In the genomic region with DNA sequence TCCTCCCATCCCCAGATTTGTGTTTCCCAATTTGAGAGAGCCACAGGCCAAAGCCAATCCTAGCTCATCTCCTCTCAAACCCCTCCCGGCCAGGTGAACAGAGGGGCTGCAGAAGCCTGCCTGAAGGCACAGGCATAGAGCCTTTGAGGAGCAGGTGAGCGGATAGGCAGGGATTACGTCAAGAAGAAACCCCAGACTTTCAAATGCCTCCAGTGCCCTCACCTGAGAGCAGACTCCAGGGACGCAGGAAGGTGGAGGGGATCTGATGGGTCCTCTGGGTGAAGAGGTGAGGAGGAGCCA, we compare ENCODE assay signal across 8 cellular contexts. TPM values are rescaled to one million over a fixed set of nuclear protein-coding genes. Genes with fewer than 3 reads are reported as not detected.
DNase-seq lines count a peak whose midpoint lies in the region; ATAC-seq and TF ChIP-seq lines count a peak whose summit lies in the region.

No MANE protein-coding gene starts in this region.

- H3K36me3 Mint-ChIP-seq in stimulated activated effector memory CD8-positive, alpha-beta T cell treated with anti-CD3 and anti-CD28 coated beads, Interleukin-12 subunit alpha, Interleukin-12 subunit beta, amount 100 ng/mL, for 72 hours, result peaks cover 21% of the 10 kb centered on the region

- peak overlapping the region; percentile 86 for H3K27ac Mint-ChIP-seq in stimulated activated effector memory CD8-positive, alpha-beta T cell treated with anti-CD3 and anti-CD28 coated beads, Interleukin-12 subunit alpha, Interleukin-12 subunit beta, amount 100 ng/mL, for 72 hours

- H3K27ac ChIP-seq in WERI-Rb-1 (no peak overlapping the region), hepatocyte (peak overlapping the region; percentile 26)

- H3K36me3 ChIP-seq in WERI-Rb-1, result no peaks in the 10 kb centered on the region
- H3K36me3 ChIP-seq in hepatocyte (replicated peaks; ENCODE audit: insufficient read depth, low read depth), result no peaks in the 10 kb centered on the region

- H3K4me1 ChIP-seq in hepatocyte (ENCODE audit: insufficient read depth), result no peaks in the 10 kb centered on the region

- no peaks in the 10 kb centered on the region for H3K9me3 Mint-ChIP-seq in stimulated activated effector memory CD8-positive, alpha-beta T cell treated with anti-CD3 and anti-CD28 coated beads, Interleukin-12 subunit alpha, Interleukin-12 subunit beta, amount 100 ng/mL, for 72 hours

- H3K4me2 ChIP-seq in hepatocyte, result peak overlapping the region; percentile 76

- peak overlapping the region; percentile 4 for H2AFZ ChIP-seq in hepatocyte

- H3K27me3 ChIP-seq in WERI-Rb-1 (ENCODE audit: insufficient read depth, low read depth, severe bottlenecking) (no peaks in the 10 kb centered on the region), hepatocyte (no peaks in the 10 kb centered on the region)

- peak overlapping the region; percentile 57 for H3K4me3 ChIP-seq in WERI-Rb-1 (ENCODE audit: low read depth, low read length)
- H3K4me3 ChIP-seq in hepatocyte, result peak overlapping the region; percentile 26

- H4K20me1 ChIP-seq in hepatocyte (ENCODE audit: insufficient read depth, poor library complexity, severe bottlenecking), result peaks cover 2% of the 10 kb centered on the region

- no peaks in the 10 kb centered on the region for H3K9me2 ChIP-seq in hepatocyte (replicated peaks; ENCODE audit: insufficient read depth)

- 9% methylated on average over 4 of the region's 4 CpGs for WGBS in hepatocyte (ENCODE audit: low lambda C conversion rate, missing lambda C conversion rate)

- peak overlapping the region; percentile 85 for H3K4me3 Mint-ChIP-seq in stimulated activated effector memory CD8-positive, alpha-beta T cell treated with anti-CD3 and anti-CD28 coated beads, Interleukin-12 subunit alpha, Interleukin-12 subunit beta, amount 100 ng/mL, for 72 hours

- H3K4me1 Mint-ChIP-seq in stimulated activated effector memory CD8-positive, alpha-beta T cell treated with anti-CD3 and anti-CD28 coated beads, Interleukin-12 subunit alpha, Interleukin-12 subunit beta, amount 100 ng/mL, for 72 hours, result peaks cover 34% of the 10 kb centered on the region

- TF ChIP-seq CTCF in WERI-Rb-1 (IDR thresholded peaks at IDR 0.05; ENCODE audit: low read depth, low read length), result no peak
- TF ChIP-seq CTCF in hepatocyte (IDR thresholded peaks at IDR 0.05; ENCODE audit: poor library complexity), result no peak

- peaks cover 8% of the 10 kb centered on the region for H3K79me2 ChIP-seq in hepatocyte

- H3K9me3 ChIP-seq in WERI-Rb-1 (ENCODE audit: severe bottlenecking), result no peaks in the 10 kb centered on the region
- no peaks in the 10 kb centered on the region for H3K9me3 ChIP-seq in hepatocyte (ENCODE audit: low read depth)

- peak; percentile 61 for DNase-seq in DMS53 (lab: John Stamatoyannopoulos, UW)
- DNase-seq in DMS53 treated with DMSO at 0.1 percent for 48 hours (lab: John Stamatoyannopoulos, UW; ENCODE audit: unreplicated experiment), result no peak
- no peak for DNase-seq in WERI-Rb-1
- DNase-seq in hepatocyte (ENCODE audit: low spot score), result no peak
- no peak for DNase-seq in stimulated activated effector memory CD8-positive, alpha-beta T cell treated with anti-CD3 and anti-CD28 coated beads, Interleukin-12 subunit alpha, Interleukin-12 subunit beta, amount 100 ng/mL, for 72 hours (ENCODE audit: low spot score in 2 of 2)
- no peak for DNase-seq in RKO (ENCODE audit: low spot score)
- DNase-seq in AML-193 (lab: John Stamatoyannopoulos, UW), result no peak

- ATAC-seq in stimulated activated effector memory CD8-positive, alpha-beta T cell treated with anti-CD3 and anti-CD28 coated beads, Interleukin-12 subunit alpha, Interleukin-12 subunit beta, amount 100 ng/mL, for 72 hours, result no peak
- no peak for ATAC-seq in HG02885 (IDR thresholded peaks at IDR 0.05; ENCODE audit: poor library complexity, unreplicated experiment)

RNA-seq across cellular contexts. Expression of a gene that starts 0.6 kb away (rescaled TPM):
- total RNA-seq in hepatocyte, result 25.8 and 39.1 TPM in 2 replicates
- 78.5 and 99.1 TPM in 2 replicates for polyA plus RNA-seq in hepatocyte

RNA-seq across cellular contexts. Expression of a gene that starts 13.1 kb away (rescaled TPM):
- total RNA-seq in hepatocyte, result 73.1 and 74.8 TPM in 2 replicates
- polyA plus RNA-seq in hepatocyte, result 41.7 and 46.5 TPM in 2 replicates

RNA-seq across cellular contexts. Expression of a gene that starts 46.8 kb away (rescaled TPM):
- 14.2 and 23.2 TPM in 2 replicates for total RNA-seq in hepatocyte
- 24.1 and 28.6 TPM in 2 replicates for polyA plus RNA-seq in hepatocyte
